26 cellular contexts compared by ENCODE assay signal in genomic region chrX:104334971-104335370, GRCh38.
"Had no signal": no experiment of that assay in that cellular context is flagged by ENCODE, and none has a peak within 500 bp of the region (broad histone marks: within the 10 kb centered on the region; RNA-seq: fewer than 3 reads in every experiment).

No MANE protein-coding gene starts in this region.

- H3K4me3 ChIP-seq: MG63, SK-N-MC had no signal

- ATAC-seq: activated CD4-positive, alpha-beta T cell treated with anti-CD3 and anti-CD28 coated beads for 36 hours; T-cell had no signal

- H3K36me3 ChIP-seq: MG63 had no signal

- H3K4me2 ChIP-seq: KMS-11 had no signal

- H3K27me3 ChIP-seq: MG63 had no signal

- H3K27ac ChIP-seq: KMS-11, SK-N-MC, VCaP had no signal

- H3K9me3 ChIP-seq: MG63 had no signal

- DNase-seq: activated CD4-positive, alpha-beta memory T cell treated with anti-CD3 and anti-CD28 coated beads, Interleukin-2, amount 10 ng/mL, durations not matched to agents 7 days and 5 days; activated CD4-positive, alpha-beta T cell treated with anti-CD3 and anti-CD28 coated beads for 36 hours; activated CD4-positive, alpha-beta T cell treated with anti-CD3 and anti-CD28 coated beads, Interleukin-2, amount 50 U/mL, for 1 hour; activated CD4-positive, CD25-positive, alpha-beta regulatory T cell; activated gamma-delta T cell; activated naive CD4-positive, alpha-beta T cell treated with anti-CD3 and anti-CD28 coated beads for 36 hours; activated T-cell treated with anti-CD3 and anti-CD28 coated beads for 4 hours; activated T-cell treated with anti-CD3 and anti-CD28 coated beads, Interleukin-2, amount 50 U/mL, for 48 hours; amygdala; MG63; MV-4-11; NCI-H1092 treated with DMSO at 0.1 percent for 48 hours; NCI-H1417 treated with DMSO at 0.1 percent for 48 hours; NCI-H1694 treated with DMSO at 0.1 percent for 48 hours; NCI-H2081; NCI-H510A treated with DMSO at 0.1 percent for 48 hours; NCI-H69; NK-92 treated with Interleukin-12 subunit alpha and Interleukin-12 subunit beta, amount 100 ng/mL, for 24 hours; OCI-M1; SIG-M5; T-cell; T-helper 2 cell; T1000 had no signal

- H3K9ac ChIP-seq: KMS-11 had no signal
